8 cellular contexts compared by ENCODE assay signal in the genomic region with DNA sequence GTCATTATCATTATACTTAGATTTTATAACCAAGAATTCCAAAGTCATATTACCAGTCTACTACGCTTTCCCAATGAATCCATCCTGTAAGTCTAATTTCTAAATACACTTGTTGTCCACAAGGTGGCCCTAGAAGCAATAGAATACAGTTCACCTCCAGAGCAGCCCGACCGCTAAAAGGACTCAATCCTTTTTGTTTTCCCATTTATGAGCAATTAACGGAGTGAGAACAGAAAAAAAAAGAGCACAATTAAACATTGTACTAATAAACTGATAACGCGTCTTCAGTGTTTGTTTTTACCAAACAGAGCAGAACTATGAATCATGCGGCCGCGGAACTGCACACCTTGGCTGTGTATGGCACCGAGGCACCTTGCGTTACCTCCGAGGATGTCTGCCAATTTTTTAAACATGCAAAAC.
A peak's percentile ranks its signal among the peaks of the same experiment; 100 is the strongest.
DNase-seq lines count a peak whose midpoint lies in the region; ATAC-seq, FAIRE-seq and TF ChIP-seq lines count a peak whose summit lies in the region.

No MANE protein-coding gene starts in this region.

- H3K4me3 ChIP-seq in CD8-positive, alpha-beta T cell (ENCODE audit: low read depth, low read length): peak overlapping the region; percentile 49
- H3K4me3 ChIP-seq in neural progenitor cell: peak overlapping the region; percentile 67

- no peaks in the 10 kb centered on the region for H4K20me1 ChIP-seq in neural progenitor cell (ENCODE audit: low read depth)

- no peaks in the 10 kb centered on the region for H3K9me3 ChIP-seq in CD8-positive, alpha-beta T cell (ENCODE audit: low read length)
- no peaks in the 10 kb centered on the region for H3K9me3 ChIP-seq in neural progenitor cell (ENCODE audit: low read depth)

- no peaks in the 10 kb centered on the region for H3F3A ChIP-seq in neural progenitor cell (ENCODE audit: low read depth)

- CTCF ChIA-PET in CD8-positive, alpha-beta T cell (lab: Charles Lee): interaction anchor here (0.7 to 1.0 kb wide), 3 partner anchors 9 to 884 kb away, joined by 3 to 4 read pairs (median 3); no protein-coding TSS in a partner anchor

- no peak overlapping the region for H3K27ac ChIP-seq in CD8-positive, alpha-beta T cell (ENCODE audit: low read depth, low read length)
- no peak overlapping the region for H3K27ac ChIP-seq in neural progenitor cell

- H3K4me1 Mint-ChIP-seq in CD8-positive, alpha-beta T cell (ENCODE audit: low read depth): peaks cover 13% of the 10 kb centered on the region
- H3K4me1 Mint-ChIP-seq in neural progenitor cell: peaks cover 16% of the 10 kb centered on the region

- H2AFZ ChIP-seq in neural progenitor cell (replicated peaks): peak overlapping the region; percentile 79

- H3K9me3 Mint-ChIP-seq in CD8-positive, alpha-beta T cell: no peaks in the 10 kb centered on the region
- peaks cover 5% of the 10 kb centered on the region for H3K9me3 Mint-ChIP-seq in neural progenitor cell

- no peak for DNase-seq in CD8-positive, alpha-beta T cell
- DNase-seq in NCI-H2081 (lab: John Stamatoyannopoulos, UW): peak; percentile 75 to 78
- DNase-seq in activated CD4-positive, alpha-beta T cell treated with anti-CD3 and anti-CD28 coated beads, Interleukin-2, amount 50 U/mL, for 48 hours: peak; percentile 8 to 19
- peak in 1 of 2 donors; percentile 29 for DNase-seq in frontal cortex (ENCODE audit: low spot score in 2 of 2)
- peak; percentile 89 for DNase-seq in neural progenitor cell (ENCODE audit: low spot score)

- H3K27ac Mint-ChIP-seq in CD8-positive, alpha-beta T cell: no peak overlapping the region
- H3K27ac Mint-ChIP-seq in neural progenitor cell: no peak overlapping the region

- no peaks in the 10 kb centered on the region for H3K79me2 ChIP-seq in neural progenitor cell (ENCODE audit: low read depth)

- H3K9ac ChIP-seq in neural progenitor cell: no peak overlapping the region

- POLR2A ChIA-PET in CD8-positive, alpha-beta T cell (lab: Charles Lee): no interaction called here

- ATAC-seq in CD8-positive, alpha-beta T cell: no peak
- peak; percentile 52 for ATAC-seq in GM21381 (IDR thresholded peaks at IDR 0.05; ENCODE audit: unreplicated experiment)
- ATAC-seq in GM19023 (IDR thresholded peaks at IDR 0.05; ENCODE audit: unreplicated experiment): no peak
- no peak for ATAC-seq in HG03025 (IDR thresholded peaks at IDR 0.05; ENCODE audit: low FRiP score, unreplicated experiment)

- peak overlapping the region; percentile 85 for H3K4me2 ChIP-seq in neural progenitor cell

- H3K4me1 ChIP-seq in CD8-positive, alpha-beta T cell (ENCODE audit: insufficient read depth, low read length): no peaks in the 10 kb centered on the region
- peaks cover 15% of the 10 kb centered on the region for H3K4me1 ChIP-seq in neural progenitor cell

- FAIRE-seq in frontal cortex (lab: Jason Lieb, UNC): peak; percentile 87

- H3K36me3 Mint-ChIP-seq in CD8-positive, alpha-beta T cell: no peaks in the 10 kb centered on the region
- H3K36me3 Mint-ChIP-seq in neural progenitor cell: no peaks in the 10 kb centered on the region

- intact Hi-C loops in CD8-positive, alpha-beta T cell (cut with DNase I, micrococcal nuclease): loop anchor here in 1 of 2 experiments (5.0 to 10.0 kb wide), 3 partner anchors 478 to 1665 kb away; no protein-coding TSS in a partner anchor

- TF ChIP-seq CTCF in CD8-positive, alpha-beta T cell (IDR thresholded peaks at IDR 0.05): peak; percentile 55
- TF ChIP-seq CTCF in neural progenitor cell (IDR thresholded peaks at IDR 0.05): peak; percentile 85

- peaks cover 11% of the 10 kb centered on the region for H3K27me3 ChIP-seq in CD8-positive, alpha-beta T cell (ENCODE audit: insufficient read depth, low read length)
- peaks cover 19% of the 10 kb centered on the region for H3K27me3 ChIP-seq in neural progenitor cell

- H3K36me3 ChIP-seq in CD8-positive, alpha-beta T cell (ENCODE audit: insufficient read depth, low read length): no peaks in the 10 kb centered on the region
- H3K36me3 ChIP-seq in neural progenitor cell: no peaks in the 10 kb centered on the region

- H3K4me3 Mint-ChIP-seq in CD8-positive, alpha-beta T cell: peak overlapping the region; percentile 70
- peak overlapping the region; percentile 84 for H3K4me3 Mint-ChIP-seq in neural progenitor cell

- H3K27me3 Mint-ChIP-seq in CD8-positive, alpha-beta T cell (ENCODE audit: low read depth): peaks cover 39% of the 10 kb centered on the region
- peaks cover 13% of the 10 kb centered on the region for H3K27me3 Mint-ChIP-seq in neural progenitor cell (ENCODE audit: insufficient read depth, low read depth)

Comparison
In these comparisons a context has a peak if more than half of its experiments do, and no peak if none do; other contexts are left out.
1. DNase-seq: peak in NCI-H2081 (2 of 2), activated CD4-positive, alpha-beta T cell treated with anti-CD3 and anti-CD28 coated beads, Interleukin-2, amount 50 U/mL, for 48 hours (2 of 2) and neural progenitor cell (single experiment); none in CD8-positive, alpha-beta T cell (0 of 7).